Comparison of ENCODE assay signal across 12 cellular contexts in genomic region chr4:37661643-37662221, GRCh38. TPM values are rescaled to one million over a fixed set of nuclear protein-coding genes. Genes with fewer than 3 reads are reported as not detected.
A peak's percentile ranks its signal among the peaks of the same experiment; 100 is the strongest.
DNase-seq lines count a peak whose midpoint lies in the region; ATAC-seq, FAIRE-seq and TF ChIP-seq lines count a peak whose summit lies in the region.
"Had no signal": no experiment of that assay in that cellular context is flagged by ENCODE, and none has a peak within 500 bp of the region (broad histone marks: within the 10 kb centered on the region; RNA-seq: fewer than 3 reads in every experiment).

No MANE protein-coding gene starts in this region.

- TF ChIP-seq CTCF in HepG2 (CRISPR knock-in tag; IDR thresholded peaks at IDR 0.05), result no peak
- no peak for TF ChIP-seq CTCF in right lobe of liver (IDR thresholded peaks at IDR 0.05)
- TF ChIP-seq CTCF in astrocyte of the spinal cord (IDR thresholded peaks at IDR 0.05; ENCODE audit: low read depth, low read length), result no peak
- TF ChIP-seq CTCF in PC-3 (conservative IDR thresholded peaks at IDR 0.05; ENCODE audit: low read depth, low read length), result no peak
- no peak for TF ChIP-seq CTCF in sigmoid colon (IDR thresholded peaks at IDR 0.05)

- H3K27ac ChIP-seq in HepG2 (ENCODE audit: extremely low read length, insufficient read depth, low read length), result peak overlapping the region; percentile 83
- H3K27ac ChIP-seq in right lobe of liver, result no peak overlapping the region
- no peak overlapping the region for H3K27ac ChIP-seq in PC-3 (ENCODE audit: low read length)
- H3K27ac ChIP-seq in sigmoid colon, result peak overlapping the region in 2 of 4 donors; percentile 35 to 45
- H3K27ac ChIP-seq: WERI-Rb-1 had no signal

- H3K4me1 ChIP-seq in HepG2 (ENCODE audit: insufficient read depth, low read length), result peaks cover 92% of the 10 kb centered on the region
- peaks cover 0 to 50% (median 11%) of the 10 kb centered on the region in 4 donors for H3K4me1 ChIP-seq in right lobe of liver
- H3K4me1 ChIP-seq in PC-3 (ENCODE audit: insufficient read depth, low read length), result peaks cover 7% of the 10 kb centered on the region
- peaks cover 0 to 57% (median 48%) of the 10 kb centered on the region in 4 donors for H3K4me1 ChIP-seq in sigmoid colon

- TF ChIP-seq EP300 in HepG2 (IDR thresholded peaks at IDR 0.05; ENCODE audit: low read depth in 2 of 2, low read length in 2 of 2), result no peak
- TF ChIP-seq EP300 in HepG2 (CRISPR knock-in tag; IDR thresholded peaks at IDR 0.05; ENCODE audit: borderline replicate concordance), result no peak
- TF ChIP-seq EP300 in sigmoid colon (IDR thresholded peaks at IDR 0.05), result no peak

- no peaks in the 10 kb centered on the region for H3K27me3 ChIP-seq in HepG2 (ENCODE audit: control insufficient read depth in 1 of 2, insufficient read depth in 2 of 2, low read length in 2 of 2)
- no peaks in the 10 kb centered on the region for H3K27me3 ChIP-seq in right lobe of liver
- H3K27me3 ChIP-seq in PC-3 (ENCODE audit: low read length), result no peaks in the 10 kb centered on the region
- H3K27me3 ChIP-seq in sigmoid colon, result no peaks in the 10 kb centered on the region

- H3K4me3 ChIP-seq in HepG2 (replicated peaks in 1 of 3; ENCODE audit: insufficient read depth in 1 of 3, low read depth in 2 of 3, low read length in 3 of 3) (no peak overlapping the region), right lobe of liver (no peak overlapping the region), astrocyte of the spinal cord (ENCODE audit: low read depth, low read length) (no peak overlapping the region), PC-3 (ENCODE audit: low read length) (no peak overlapping the region), sigmoid colon (no peak overlapping the region)

- H3K9me2 ChIP-seq in PC-3 (replicated peaks; ENCODE audit: low read length), result no peaks in the 10 kb centered on the region

- ATAC-seq in HepG2 (no peak), right lobe of liver (no peak), PC-3 (no peak), HG02840 (IDR thresholded peaks at IDR 0.05; ENCODE audit: low FRiP score, unreplicated experiment) (no peak)

- H3K36me3 ChIP-seq in HepG2 (replicated peaks in 1 of 2; ENCODE audit: control insufficient read depth in 1 of 2, insufficient read depth in 2 of 2, low read length in 2 of 2), result peaks cover 0 to 3% of the 10 kb centered on the region in 2 experiments; a peak in 3 of 5 replicates
- no peaks in the 10 kb centered on the region for H3K36me3 ChIP-seq in right lobe of liver
- no peaks in the 10 kb centered on the region for H3K36me3 ChIP-seq in PC-3 (ENCODE audit: low read depth, low read length)
- no peaks in the 10 kb centered on the region for H3K36me3 ChIP-seq in sigmoid colon
- H3K36me3 ChIP-seq: WERI-Rb-1 had no signal

- DNase-seq in HepG2 (ENCODE audit: low spot score), result no peak
- DNase-seq in right lobe of liver, result no peak
- peak; percentile 44 for DNase-seq in astrocyte of the spinal cord (ENCODE audit: low read depth, low spot score)
- peak; percentile 47 for DNase-seq in kidney tubule cell (ENCODE audit: low spot score)
- DNase-seq in PC-3, result no peak
- DNase-seq in sigmoid colon, result no peak
- DNase-seq in GF-D8 (lab: John Stamatoyannopoulos, UW), result no peak
- DNase-seq: activated T-cell treated with anti-CD3 and anti-CD28 coated beads, Interleukin-2, amount 50 U/mL, for 48 hours; naive B cell; stimulated activated CD4-positive, alpha-beta T cell treated with anti-CD3 and anti-CD28 coated beads, Interleukin-4, amount 100 ng/mL, for 24 hours; WERI-Rb-1 had no signal

- POLR2A ChIA-PET in HepG2 (lab: Yijun Ruan, JAX) (interaction anchor here (0.8 to 4.0 kb wide), 5 partner anchors 9 to 33 kb away, joined by 3 to 28 read pairs (median 4); partner anchors contain the start of gene RELL1), PC-3 (lab: Charles Lee; ENCODE audit: unreplicated experiment) (no interaction called here)

- no peak for FAIRE-seq in HepG2 (lab: Jason Lieb, UNC)

- in situ Hi-C loops in HepG2 (cut with HindIII; ENCODE audit: extremely low pct_ligation_motif_present, low pct_unique_long_range_greater_than_20kb), result no loop called here
- in situ Hi-C loops in astrocyte of the spinal cord (cut with HindIII; ENCODE audit: low sequenced_read_pairs), result no loop called here

- H3K9ac ChIP-seq in HepG2 (ENCODE audit: insufficient read depth, low read depth, low read length) (no peak overlapping the region), PC-3 (ENCODE audit: low read length) (no peak overlapping the region)

- no peaks in the 10 kb centered on the region for H3F3A ChIP-seq in PC-3 (ENCODE audit: low read length, unreplicated experiment)

- peaks cover 61% of the 10 kb centered on the region for H3K79me2 ChIP-seq in HepG2 (ENCODE audit: insufficient read depth, low read length)
- H3K79me2 ChIP-seq in PC-3 (ENCODE audit: low read length), result no peaks in the 10 kb centered on the region

- peaks cover 1% of the 10 kb centered on the region; the same call in 1 of the 2 replicates for H3K9me3 ChIP-seq in HepG2 (ENCODE audit: low read length)
- H3K9me3 ChIP-seq in right lobe of liver, result no peaks in the 10 kb centered on the region
- H3K9me3 ChIP-seq in PC-3 (ENCODE audit: low read length), result no peaks in the 10 kb centered on the region
- peaks cover 0 to 2% (median 0%) of the 10 kb centered on the region in 4 donors for H3K9me3 ChIP-seq in sigmoid colon

- intact Hi-C loops in HepG2 (cut with micrococcal nuclease; ENCODE audit: unreplicated experiment), result loop anchor here (1.0 to 2.0 kb wide), 2 partner anchors 13 to 21 kb away; no protein-coding TSS in a partner anchor
- intact Hi-C loops in right lobe of liver (cut with DNase I), result no loop called here
- intact Hi-C loops in PC-3 (cut with micrococcal nuclease), result no loop called here
- intact Hi-C loops in sigmoid colon (cut with DNase I), result no loop called here

- BruUV-seq in HepG2 (replicated peaks; lab: Mats Ljungman, UMichigan), result no TSS peak
- no TSS peak for BruUV-seq in PC-3 (replicated peaks; lab: Mats Ljungman, UMichigan)

- H3K4me2 ChIP-seq in HepG2 (ENCODE audit: low read depth, low read length) (peak overlapping the region; percentile 84), PC-3 (ENCODE audit: low read length) (no peak overlapping the region)

- no peak for TF ChIP-seq POLR2A in HepG2 (IDR thresholded peaks at IDR 0.05; ENCODE audit: insufficient read depth in 1 of 2, low read depth in 2 of 2, low read length in 2 of 2)
- no peak for TF ChIP-seq POLR2A in right lobe of liver (IDR thresholded peaks at IDR 0.05)
- no peak for TF ChIP-seq POLR2A in sigmoid colon (IDR thresholded peaks at IDR 0.05)

- TF ChIP-seq RAD21 in HepG2 (CRISPR knock-in tag; IDR thresholded peaks at IDR 0.05), result no peak

- no peaks in the 10 kb centered on the region; the same call in 1 of the 2 replicates for H4K20me1 ChIP-seq in HepG2 (ENCODE audit: insufficient read depth, low read length)
- no peaks in the 10 kb centered on the region for H4K20me1 ChIP-seq in PC-3 (ENCODE audit: low read length)

- H2AFZ ChIP-seq in HepG2 (ENCODE audit: low read length), result no peak overlapping the region
- no peak overlapping the region for H2AFZ ChIP-seq in PC-3 (ENCODE audit: low read length)

- CTCF ChIA-PET in HepG2 (lab: Yijun Ruan, JAX; ENCODE audit: low intra/inter-chr PET ratio, low total read pairs), result no interaction called here
- CTCF ChIA-PET in PC-3 (lab: Charles Lee), result no interaction called here

- 63% methylated on average over 3 of the region's 3 CpGs for WGBS in HepG2 (ENCODE audit: low lambda C conversion rate)
- WGBS in right lobe of liver (ENCODE audit: insufficient coverage, low coverage, low lambda C conversion rate, missing lambda C conversion rate), result 21% methylated on average over 1 of the region's 3 CpGs
- 16 to 51% methylated on average over 3 of the region's 3 CpGs for WGBS in sigmoid colon, 2 donors

TF ChIP-seq in HepG2, 621 proteins besides CTCF, POLR2A, EP300 and RAD21 (continues in another document):
- no peak for TF ChIP-seq ZNF670 (CRISPR knock-in tag; IDR thresholded peaks at IDR 0.05; ENCODE audit: borderline replicate concordance)
- TF ChIP-seq ZFY (CRISPR knock-in tag; IDR thresholded peaks at IDR 0.05), result no peak
- TF ChIP-seq BCL6 (CRISPR knock-in tag; IDR thresholded peaks at IDR 0.05), result 0 out of 2 replicates have a peak, but pooled peaks have one; percentile 6

RNA-seq across cellular contexts. Expression of gene RELL1, which starts 24.4 kb away (rescaled TPM):
- total RNA-seq in HepG2 (2016; rRNA removed; fragmentation: Illumina TruSeq; extraction: Trizol) (40.1 and 58.4 TPM in 2 replicates), right lobe of liver (10 to 100 TPM in 1 of 6 experiments, 1 to 10 TPM in 5; 5.7 to 14.6 (median 7.8) TPM), PC-3 (2014; rRNA removed) (14.6 and 19.5 TPM in 2 replicates), sigmoid colon (10 to 100 TPM; 38.8 to 63.2 (median 47.1) TPM)
- total RNA-seq in HepG2 (2016; cell fraction: cytosol; rRNA removed; fragmentation: Illumina TruSeq; extraction: Trizol; ENCODE audit: low read depth), result 124 and 130 TPM in 2 replicates
- 37.4 and 57.3 TPM in 2 replicates for total RNA-seq in HepG2 (2016; cell fraction: insoluble cytoplasmic fraction; rRNA removed; fragmentation: Illumina TruSeq; extraction: Trizol)
- total RNA-seq in HepG2 (2016; cell fraction: membrane; rRNA removed; fragmentation: Illumina TruSeq; extraction: Trizol), result 53.5 and 55.2 TPM in 2 replicates
- 36.9 and 45.2 TPM in 2 replicates for total RNA-seq in HepG2 (2016; cell fraction: nucleus; rRNA removed; fragmentation: Illumina TruSeq; extraction: Trizol)
- polyA plus RNA-seq in HepG2 (2011; rRNA removed) (8.4 and 11.1 TPM in 2 replicates), sigmoid colon (1 to 10 TPM; 4.2 to 9.9 (median 4.8) TPM)
- 9.0 and 9.6 TPM in 2 replicates for polyA plus RNA-seq in HepG2 (2011; cell fraction: cytosol; rRNA removed)
- polyA plus RNA-seq in HepG2 (2011; cell fraction: nucleus; rRNA removed), result 5.5 and 7.2 TPM in 2 replicates
- polyA plus RNA-seq in HepG2 (2012), result 3.1 and 3.9 TPM in 2 replicates
- 1.5 and 2.3 TPM in 2 replicates for polyA plus RNA-seq in HepG2 (2016; cell fraction: cytosol; fragmentation: Illumina TruSeq; extraction: Trizol; ENCODE audit: low read depth)
- 6.7 and 8.9 TPM in 2 replicates for polyA plus RNA-seq in HepG2 (2016; cell fraction: insoluble cytoplasmic fraction; fragmentation: Illumina TruSeq; extraction: Trizol; ENCODE audit: low read depth)
- 3.9 and 4.1 TPM in 2 replicates for polyA plus RNA-seq in HepG2 (2016; cell fraction: membrane; fragmentation: Illumina TruSeq; extraction: Trizol; ENCODE audit: low read depth)
- polyA plus RNA-seq in HepG2 (2016; cell fraction: nucleus; fragmentation: Illumina TruSeq; extraction: Trizol; ENCODE audit: insufficient read depth, low read depth), result 13.1 and 16.3 TPM in 2 replicates
- polyA minus RNA-seq in HepG2 (2011; rRNA and poly(A)+ RNA removed; ENCODE audit: low replicate concordance), result 7.8 and 39.4 TPM in 2 replicates
- polyA minus RNA-seq in HepG2 (2011; cell fraction: cytosol; rRNA and poly(A)+ RNA removed), result 31.9 and 37.6 TPM in 2 replicates
- 16.4 and 18.5 TPM in 2 replicates for polyA minus RNA-seq in HepG2 (2011; cell fraction: nucleus; rRNA and poly(A)+ RNA removed)

Comparison
In these comparisons a context has a peak if more than half of its experiments do, and no peak if none do; other contexts are left out.
1. DNase-seq: peak in astrocyte of the spinal cord (single experiment) and kidney tubule cell (single experiment); none in HepG2 (single experiment), right lobe of liver (0 of 3), PC-3 (single experiment), sigmoid colon (single experiment) and GF-D8 (single experiment).